In the genomic region with DNA sequence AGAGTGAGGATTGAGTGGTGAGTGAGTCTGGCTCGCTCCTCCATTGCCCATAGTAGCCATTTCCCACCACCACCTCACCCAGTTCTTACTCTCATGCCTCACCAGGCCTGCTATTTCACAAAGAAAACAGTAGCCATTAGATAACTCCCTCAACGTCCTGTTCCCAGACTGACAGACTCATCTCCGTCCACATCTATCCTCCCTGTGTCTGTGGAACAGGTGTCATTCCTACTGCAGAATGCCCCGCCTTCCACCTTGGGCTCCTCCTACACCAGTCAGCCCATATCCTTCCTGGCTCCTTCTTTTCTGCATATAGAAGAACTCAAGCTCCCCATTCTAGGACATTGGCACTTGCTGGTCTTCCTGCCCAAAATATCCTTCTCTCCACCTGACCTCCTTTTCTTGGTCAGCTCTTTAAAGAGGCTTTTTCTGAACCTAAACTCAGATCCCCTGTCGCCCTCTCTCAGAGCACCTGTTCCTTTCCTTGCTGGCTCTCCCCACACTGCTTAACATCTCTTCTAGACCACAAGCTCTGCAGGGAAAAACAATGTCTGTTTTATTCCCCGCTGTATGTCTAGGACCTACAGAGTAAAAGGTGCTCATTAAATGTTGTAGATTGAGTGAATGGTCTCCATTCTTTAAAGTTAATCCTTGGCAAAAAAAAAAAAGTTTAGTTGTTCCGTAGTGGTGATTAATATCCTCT, we compare ENCODE assay signal across 13 cellular contexts. TPM values are rescaled to one million over a fixed set of nuclear protein-coding genes. Genes with fewer than 3 reads are reported as not detected.
DNase-seq lines count a peak whose midpoint lies in the region; ATAC-seq, FAIRE-seq and TF ChIP-seq lines count a peak whose summit lies in the region.
"Had no signal": no experiment of that assay in that cellular context is flagged by ENCODE, and none has a peak within 500 bp of the region (broad histone marks: within the 10 kb centered on the region; RNA-seq: fewer than 3 reads in every experiment).

No MANE protein-coding gene starts in this region.

- H3K4me1 ChIP-seq in OCI-LY7 (ENCODE audit: insufficient read depth, low read length, poor library complexity, severe bottlenecking): peaks cover 71% of the 10 kb centered on the region
- peaks cover 2 to 10% (median 7%) of the 10 kb centered on the region in 4 experiments; a peak in 5 of 7 replicates for H3K4me1 ChIP-seq in H1 (replicated peaks in 1 of 4; ENCODE audit: control insufficient read depth in 3 of 4, insufficient read depth in 4 of 4, low read length in 3 of 4)
- peaks cover 21 to 84% (median 60%) of the 10 kb centered on the region in 4 donors for H3K4me1 ChIP-seq in stomach

- H3K4me2 ChIP-seq in OCI-LY7 (ENCODE audit: low read length) (peak overlapping the region; percentile 96), H1 (ENCODE audit: insufficient read depth in 1 of 2, low read depth in 2 of 2, low read length in 2 of 2) (no peak overlapping the region)

- H2AFZ ChIP-seq in OCI-LY7 (ENCODE audit: low read length) (no peak overlapping the region), H1 (ENCODE audit: low read length) (no peak overlapping the region)

- no peak overlapping the region for H3K27ac ChIP-seq in OCI-LY7 (ENCODE audit: low read depth, low read length, poor library complexity, severe bottlenecking)
- H3K27ac ChIP-seq in H1 (ENCODE audit: low read depth, low read length): no peak overlapping the region
- peak overlapping the region in 3 of 5 donors; percentile 1 to 81 (median 80) for H3K27ac ChIP-seq in stomach
- H3K27ac ChIP-seq: adrenal gland had no signal

- no peak overlapping the region for H3K9ac ChIP-seq in H1 (replicated peaks in 1 of 4; ENCODE audit: extremely low read depth in 1 of 4, low read depth in 3 of 4, low read length in 3 of 4)

- H3K9me3 ChIP-seq in OCI-LY7 (ENCODE audit: low read length) (no peaks in the 10 kb centered on the region), H1 (ENCODE audit: insufficient read depth in 2 of 2, low read depth in 1 of 2, low read length in 1 of 2) (no peaks in the 10 kb centered on the region), stomach (no peaks in the 10 kb centered on the region)
- H3K9me3 ChIP-seq: adrenal gland, left lung had no signal

- H3K4me3 ChIP-seq in OCI-LY7 (ENCODE audit: low read depth, low read length, poor library complexity, severe bottlenecking) (no peak overlapping the region), H1 (ENCODE audit: extremely low read depth in 1 of 4, insufficient read depth in 2 of 4, low read depth in 3 of 4, low read length in 4 of 4) (no peak overlapping the region), stomach (no peak overlapping the region)
- H3K4me3 ChIP-seq: adrenal gland had no signal

- BruUV-seq in OCI-LY7 (replicated peaks; lab: Mats Ljungman, UMichigan): no TSS peak

- H3K9me2 ChIP-seq in OCI-LY7 (ENCODE audit: insufficient read depth, low read length): no peaks in the 10 kb centered on the region

- TF ChIP-seq RAD21 in H1 (IDR thresholded peaks at IDR 0.05 in 1 of 2, conservative IDR thresholded peaks at IDR 0.05 in 1 of 2; ENCODE audit: low read depth in 2 of 2, low read length in 2 of 2): no peak

- no peak overlapping the region for H3K18ac ChIP-seq in H1 (ENCODE audit: extremely low read depth, low read length)

- H3K23me2 ChIP-seq in H1 (ENCODE audit: low read depth, low read length): peaks cover 10% of the 10 kb centered on the region

- DNase-seq in activated T-cell treated with anti-CD3 and anti-CD28 coated beads, Interleukin-2, amount 50 U/mL, for 4 hours: no peak
- DNase-seq in activated T-cell treated with anti-CD3 and anti-CD28 coated beads, Interleukin-2, amount 50 U/mL, for 1 hour: no peak
- no peak for DNase-seq in OCI-LY7 (ENCODE audit: low spot score)
- DNase-seq in H1 (ENCODE audit: low read depth in 1 of 2, low spot score in 2 of 2): no peak
- no peak for DNase-seq in stomach
- DNase-seq in osteocyte (ENCODE audit: extremely low spot score, unreplicated experiment): no peak
- DNase-seq: adrenal gland, H9, KG1, left lung, RPMI8226 had no signal

- no peak overlapping the region for H2BK5ac ChIP-seq in H1 (ENCODE audit: low read depth, low read length)

- H3K79me2 ChIP-seq in OCI-LY7 (ENCODE audit: insufficient read depth, low read depth, low read length) (peaks cover 94% of the 10 kb centered on the region), H1 (ENCODE audit: control insufficient read depth in 1 of 2, insufficient read depth in 2 of 2, low read length in 2 of 2) (peaks cover 0 to 25% of the 10 kb centered on the region in 2 experiments; a peak in 2 of 4 replicates)

- TF ChIP-seq POLR2A in H1 (IDR thresholded peaks at IDR 0.05; ENCODE audit: control extremely low read depth in 1 of 2, low read depth in 2 of 2, low read length in 2 of 2) (no peak), stomach (IDR thresholded peaks at IDR 0.05) (no peak)

- H3K27me3 Mint-ChIP-seq in activated T-cell treated with anti-CD3 and anti-CD28 coated beads, Interleukin-2, amount 50 U/mL, for 4 hours (ENCODE audit: low read depth): no peaks in the 10 kb centered on the region
- H3K27me3 Mint-ChIP-seq in osteocyte (ENCODE audit: unreplicated experiment): no peaks in the 10 kb centered on the region

- POLR2A ChIA-PET in OCI-LY7 (lab: Charles Lee) (interaction anchor here (0.7 to 30.8 kb wide), 5 partner anchors 9 to 328 kb away, joined by 3 to 538 read pairs (median 10); no protein-coding TSS in a partner anchor), H1 (lab: Charles Lee; ENCODE audit: partially characterized antibody) (no interaction called here)

- 0 out of 2 replicates have a peak overlapping the region, but pooled peaks have one; percentile 0 for H2AK5ac ChIP-seq in H1 (ENCODE audit: low read depth, low read length)

- TF ChIP-seq CTCF in OCI-LY7 (conservative IDR thresholded peaks at IDR 0.05; ENCODE audit: low read length): no peak
- TF ChIP-seq CTCF in H1 (IDR thresholded peaks at IDR 0.05; ENCODE audit: control extremely low read depth in 1 of 3, insufficient read depth in 1 of 3, low read depth in 1 of 3, low read length in 3 of 3): no peak
- TF ChIP-seq CTCF in stomach (IDR thresholded peaks at IDR 0.05): no peak
- no peak for TF ChIP-seq CTCF in osteocyte (IDR thresholded peaks at IDR 0.05)

- no peaks in the 10 kb centered on the region for H3K9me3 Mint-ChIP-seq in activated T-cell treated with anti-CD3 and anti-CD28 coated beads, Interleukin-2, amount 50 U/mL, for 4 hours
- H3K9me3 Mint-ChIP-seq in osteocyte (ENCODE audit: unreplicated experiment): no peaks in the 10 kb centered on the region
- H3K9me3 Mint-ChIP-seq: H9 had no signal

- H3K4me1 Mint-ChIP-seq in activated T-cell treated with anti-CD3 and anti-CD28 coated beads, Interleukin-2, amount 50 U/mL, for 4 hours (ENCODE audit: low read depth): peaks cover 66% of the 10 kb centered on the region
- peaks cover 50% of the 10 kb centered on the region for H3K4me1 Mint-ChIP-seq in osteocyte (ENCODE audit: unreplicated experiment)

- H3K27me3 ChIP-seq in H1 (replicated peaks in 1 of 4; ENCODE audit: control insufficient read depth in 3 of 4, extremely low read depth in 1 of 4, insufficient read depth in 3 of 4, low read length in 3 of 4): 0 out of 7 replicates have a peak, but pooled peaks cover 0 to 3% (median 1%) of the 10 kb centered on the region in 4 experiments
- no peaks in the 10 kb centered on the region for H3K27me3 ChIP-seq in stomach
- H3K27me3 ChIP-seq: adrenal gland, left lung had no signal

- H2BK120ac ChIP-seq in H1 (replicated peaks; ENCODE audit: low read depth, low read length): no peak overlapping the region

- 81% methylated on average over 7 of the region's 7 CpGs; no CpG with 5 or more reads in 1 of the 2 experiments for WGBS in H1 (ENCODE audit: extremely low coverage in 1 of 2, insufficient coverage in 1 of 2, insufficient read length in 1 of 2, insufficient replicate concordance in 2 of 2, low coverage in 1 of 2, low lambda C conversion rate in 2 of 2, missing lambda C conversion rate in 1 of 2), 2 experiments
- WGBS in stomach, 5 donors: 65 to 84% (median 73%) methylated on average over 7 of the region's 7 CpGs

- TF ChIP-seq EP300 in H1 (IDR thresholded peaks at IDR 0.05; ENCODE audit: borderline replicate concordance in 1 of 2, low read depth in 2 of 2, low read length in 2 of 2) (no peak), stomach (IDR thresholded peaks at IDR 0.05) (no peak)

- intact Hi-C loops in OCI-LY7 (cut with micrococcal nuclease; ENCODE audit: unreplicated experiment): loop anchor here (1.0 kb wide), 1 partner anchor 53 kb away; no protein-coding TSS in a partner anchor
- intact Hi-C loops in stomach (cut with DNase I; ENCODE audit: low total_unique reads): no loop called here

- H4K8ac ChIP-seq in H1 (ENCODE audit: extremely low read depth, insufficient read depth, low read length): no peak overlapping the region

- H3K27ac Mint-ChIP-seq in osteocyte (ENCODE audit: unreplicated experiment): no peak overlapping the region

- no peak overlapping the region for H3K14ac ChIP-seq in H1 (ENCODE audit: insufficient read length)

- no peak overlapping the region for H4K91ac ChIP-seq in H1 (replicated peaks; ENCODE audit: insufficient read length, low read length)

- H4K5ac ChIP-seq in H1 (ENCODE audit: insufficient read length, low read depth, low read length): no peak overlapping the region

- no peak overlapping the region for H2BK20ac ChIP-seq in H1 (ENCODE audit: low read length)

- H3K23ac ChIP-seq in H1 (ENCODE audit: insufficient read length): no peak overlapping the region

- peak overlapping the region; percentile 42; the same call in 1 of the 2 replicates for H2BK12ac ChIP-seq in H1 (ENCODE audit: low read depth, low read length)

- peaks cover 75% of the 10 kb centered on the region for H3K36me3 Mint-ChIP-seq in activated T-cell treated with anti-CD3 and anti-CD28 coated beads, Interleukin-2, amount 50 U/mL, for 4 hours (ENCODE audit: insufficient read depth)
- H3K36me3 Mint-ChIP-seq in osteocyte (ENCODE audit: unreplicated experiment): peaks cover 3% of the 10 kb centered on the region

- H3K56ac ChIP-seq in H1 (replicated peaks; ENCODE audit: insufficient read length, low read depth, low read length): no peak overlapping the region

- H3K36me3 ChIP-seq in OCI-LY7 (ENCODE audit: insufficient read depth, low read length): peaks cover 21% of the 10 kb centered on the region
- no peaks in the 10 kb centered on the region for H3K36me3 ChIP-seq in H1 (ENCODE audit: control insufficient read depth in 2 of 4, insufficient read depth in 4 of 4, low read length in 3 of 4)
- no peaks in the 10 kb centered on the region for H3K36me3 ChIP-seq in stomach
- H3K36me3 ChIP-seq: adrenal gland, left lung had no signal

- H3K4me3 Mint-ChIP-seq in activated T-cell treated with anti-CD3 and anti-CD28 coated beads, Interleukin-2, amount 50 U/mL, for 4 hours: peak overlapping the region; percentile 100
- no peak overlapping the region for H3K4me3 Mint-ChIP-seq in osteocyte (ENCODE audit: unreplicated experiment)
- H3K4me3 Mint-ChIP-seq: H9 had no signal

- no peaks in the 10 kb centered on the region for H3K79me1 ChIP-seq in H1 (ENCODE audit: low read depth, low read length)

- H2BK15ac ChIP-seq in H1 (ENCODE audit: low read length): no peak overlapping the region

- no peak overlapping the region for H3K4ac ChIP-seq in H1 (replicated peaks; ENCODE audit: insufficient read length, low read depth, low read length)

- H4K20me1 ChIP-seq in OCI-LY7 (ENCODE audit: insufficient read depth, low read length) (peaks cover 48% of the 10 kb centered on the region), H1 (replicated peaks in 1 of 2; ENCODE audit: control insufficient read depth in 1 of 2, insufficient read depth in 2 of 2, low read length in 2 of 2) (no peaks in the 10 kb centered on the region)

- FAIRE-seq in H1 (lab: Jason Lieb, UNC): no peak

- ATAC-seq in activated T-cell treated with anti-CD3 and anti-CD28 coated beads, Interleukin-2, amount 50 U/mL, for 4 hours: no peak
- ATAC-seq in HG02870 (IDR thresholded peaks at IDR 0.05; ENCODE audit: unreplicated experiment) (no peak), GM21576 (IDR thresholded peaks at IDR 0.05; ENCODE audit: unreplicated experiment) (no peak)
- ATAC-seq: left lung had no signal

- CTCF ChIA-PET in OCI-LY7 (lab: Charles Lee; ENCODE audit: unreplicated experiment) (no interaction called here), H1 (lab: Charles Lee; ENCODE audit: partially characterized antibody) (interaction anchor here (0.6 to 3.2 kb wide), 8 partner anchors 10 to 348 kb away, joined by 3 to 16 read pairs (median 4); no protein-coding TSS in a partner anchor)

RNA-seq across cellular contexts. Expression of gene TNFAIP8, which starts 3.2 kb away (rescaled TPM):
- 100 to 1,000 TPM; 275 to 314 (median 282) TPM for total RNA-seq in activated T-cell treated with anti-CD3 and anti-CD28 coated beads, Interleukin-2, amount 50 U/mL, for 4 hours
- total RNA-seq in OCI-LY7 (2014; rRNA removed; shearing (Covaris generic)): 92.9 and 95.1 TPM in 2 replicates
- 75.4 and 94.5 TPM in 2 replicates for total RNA-seq in OCI-LY7 (2022)
- total RNA-seq in H1 (2021; fragmentation: NEBNext Ultra II Directional; extraction: Animal tissue kit (Norgen Biotek cat#: 25700)): 17.8 and 19.3 TPM in 2 replicates
- 9.4 and 12.4 TPM in 2 replicates for polyA plus RNA-seq in H1 (2011; rRNA removed)
- 15.9 TPM for polyA plus RNA-seq in H1 (2011; cell fraction: cytosol; rRNA removed)
- 10.8 TPM for polyA plus RNA-seq in H1 (2011; cell fraction: nucleus; rRNA removed)
- 15.0 to 23.2 TPM (median 17.1 TPM) in 4 replicates for polyA plus RNA-seq in H1 (2012, experiment 1 of 2)
- polyA plus RNA-seq in H1 (2012, experiment 2 of 2): 2.8 TPM
- 12.1 TPM for polyA plus RNA-seq in H1 (2013, experiment 1 of 2)
- 12.9 TPM for polyA plus RNA-seq in H1 (2013, experiment 2 of 2)
- 11.5 and 12.8 TPM in 2 replicates for polyA minus RNA-seq in H1 (2011; rRNA and poly(A)+ RNA removed)
- polyA minus RNA-seq in H1 (2011; cell fraction: cytosol; rRNA and poly(A)+ RNA removed): 19.8 TPM
- polyA minus RNA-seq in H1 (2011; cell fraction: nucleus; rRNA and poly(A)+ RNA removed): 19.0 TPM
- 10 to 100 TPM in 3 of 5 donors, 1 to 10 TPM in 2; 1.2 to 37.1 (median 10.7) TPM for total RNA-seq in stomach
- polyA plus RNA-seq in stomach: 10 to 100 TPM in 2 of 3 donors, 1 to 10 TPM in 1; 9.6 to 18.4 (median 14.9) TPM
- total RNA-seq in osteocyte: 13.3 and 14.0 TPM in 2 replicates

Comparison
In these comparisons a context has a peak if more than half of its experiments do, and no peak if none do; other contexts are left out.
1. H3K27ac ChIP-seq: peak in stomach (3 of 5); none in OCI-LY7 (single experiment) and H1 (single experiment).